2 cellular contexts compared by ENCODE assay signal in genomic region chr21:42538479-42539275, GRCh38.
TF ChIP-seq lines count a peak whose summit lies in the region.

No MANE protein-coding gene starts in this region.

TF ChIP-seq in HepG2, 621 proteins besides CTCF, POLR2A, EP300 and RAD21:
- no peak for TF ChIP-seq CAMTA2 (CRISPR knock-in tag; IDR thresholded peaks at IDR 0.05; ENCODE audit: borderline replicate concordance)

TF ChIP-seq in SK-N-SH, 30 proteins besides CTCF, POLR2A, EP300 and RAD21:
- no peak for TF ChIP-seq NRF1 (IDR thresholded peaks at IDR 0.05; ENCODE audit: low read depth, low read length)
- TF ChIP-seq FOSL2 (IDR thresholded peaks at IDR 0.05; ENCODE audit: borderline replicate concordance, low read depth) = no peak
- TF ChIP-seq SIN3A (IDR thresholded peaks at IDR 0.05; ENCODE audit: borderline replicate concordance, low read depth, low read length) = no peak
- TF ChIP-seq RCOR1 (IDR thresholded peaks at IDR 0.05; ENCODE audit: low read length) = no peak
- TF ChIP-seq MAX (IDR thresholded peaks at IDR 0.05; ENCODE audit: low read depth) = no peak
- no peak for TF ChIP-seq RFX5 (IDR thresholded peaks at IDR 0.05; ENCODE audit: low read length)
- no peak for TF ChIP-seq MEF2A (IDR thresholded peaks at IDR 0.05; ENCODE audit: borderline replicate concordance, low read depth)
- TF ChIP-seq MXI1 (IDR thresholded peaks at IDR 0.05; ENCODE audit: low read depth, low read length) = no peak
- TF ChIP-seq, protein P1, sequence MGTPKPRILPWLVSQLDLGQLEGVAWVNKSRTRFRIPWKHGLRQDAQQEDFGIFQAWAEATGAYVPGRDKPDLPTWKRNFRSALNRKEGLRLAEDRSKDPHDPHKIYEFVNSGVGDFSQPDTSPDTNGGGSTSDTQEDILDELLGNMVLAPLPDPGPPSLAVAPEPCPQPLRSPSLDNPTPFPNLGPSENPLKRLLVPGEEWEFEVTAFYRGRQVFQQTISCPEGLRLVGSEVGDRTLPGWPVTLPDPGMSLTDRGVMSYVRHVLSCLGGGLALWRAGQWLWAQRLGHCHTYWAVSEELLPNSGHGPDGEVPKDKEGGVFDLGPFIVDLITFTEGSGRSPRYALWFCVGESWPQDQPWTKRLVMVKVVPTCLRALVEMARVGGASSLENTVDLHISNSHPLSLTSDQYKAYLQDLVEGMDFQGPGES (IDR thresholded peaks at IDR 0.05; ENCODE audit: low read depth, low read length) = no peak
- no peak for TF ChIP-seq TAF1 (IDR thresholded peaks at IDR 0.05; ENCODE audit: borderline replicate concordance, low read depth, low read length)
- TF ChIP-seq FOXM1 (IDR thresholded peaks at IDR 0.05; ENCODE audit: low read depth) = no peak
- no peak for TF ChIP-seq CHD2 (IDR thresholded peaks at IDR 0.05; ENCODE audit: low read length, partially characterized antibody)
